Comparison of ENCODE assay signal across 1 cellular context in genomic region chr15:69059170-69059943, GRCh38.
A peak's percentile ranks its signal among the peaks of the same experiment; 100 is the strongest.
TF ChIP-seq lines count a peak whose summit lies in the region.

No MANE protein-coding gene starts in this region.

TF ChIP-seq in GM12878, 131 proteins besides CTCF, POLR2A, EP300 and RAD21 (continued from another document):
- TF ChIP-seq ZBTB4 (CRISPR knock-in tag; IDR thresholded peaks at IDR 0.05) (no peak), ZNF207 (IDR thresholded peaks at IDR 0.05; ENCODE audit: borderline replicate concordance) (no peak), SMC3 (IDR thresholded peaks at IDR 0.05; ENCODE audit: borderline replicate concordance, low read length) (peak; percentile 96), IRF3 (IDR thresholded peaks at IDR 0.05) (no peak), ATF7 (IDR thresholded peaks at IDR 0.05; ENCODE audit: low read depth) (no peak), MYC (IDR thresholded peaks at IDR 0.05; ENCODE audit: insufficient read depth, insufficient read length, insufficient replicate concordance, low read length, severe bottlenecking) (no peak), BACH1 (IDR thresholded peaks at IDR 0.05; ENCODE audit: borderline replicate concordance) (no peak), NR2C1 (IDR thresholded peaks at IDR 0.05) (no peak), PAX8 (IDR thresholded peaks at IDR 0.05) (no peak)
- TF ChIP-seq, protein P1, sequence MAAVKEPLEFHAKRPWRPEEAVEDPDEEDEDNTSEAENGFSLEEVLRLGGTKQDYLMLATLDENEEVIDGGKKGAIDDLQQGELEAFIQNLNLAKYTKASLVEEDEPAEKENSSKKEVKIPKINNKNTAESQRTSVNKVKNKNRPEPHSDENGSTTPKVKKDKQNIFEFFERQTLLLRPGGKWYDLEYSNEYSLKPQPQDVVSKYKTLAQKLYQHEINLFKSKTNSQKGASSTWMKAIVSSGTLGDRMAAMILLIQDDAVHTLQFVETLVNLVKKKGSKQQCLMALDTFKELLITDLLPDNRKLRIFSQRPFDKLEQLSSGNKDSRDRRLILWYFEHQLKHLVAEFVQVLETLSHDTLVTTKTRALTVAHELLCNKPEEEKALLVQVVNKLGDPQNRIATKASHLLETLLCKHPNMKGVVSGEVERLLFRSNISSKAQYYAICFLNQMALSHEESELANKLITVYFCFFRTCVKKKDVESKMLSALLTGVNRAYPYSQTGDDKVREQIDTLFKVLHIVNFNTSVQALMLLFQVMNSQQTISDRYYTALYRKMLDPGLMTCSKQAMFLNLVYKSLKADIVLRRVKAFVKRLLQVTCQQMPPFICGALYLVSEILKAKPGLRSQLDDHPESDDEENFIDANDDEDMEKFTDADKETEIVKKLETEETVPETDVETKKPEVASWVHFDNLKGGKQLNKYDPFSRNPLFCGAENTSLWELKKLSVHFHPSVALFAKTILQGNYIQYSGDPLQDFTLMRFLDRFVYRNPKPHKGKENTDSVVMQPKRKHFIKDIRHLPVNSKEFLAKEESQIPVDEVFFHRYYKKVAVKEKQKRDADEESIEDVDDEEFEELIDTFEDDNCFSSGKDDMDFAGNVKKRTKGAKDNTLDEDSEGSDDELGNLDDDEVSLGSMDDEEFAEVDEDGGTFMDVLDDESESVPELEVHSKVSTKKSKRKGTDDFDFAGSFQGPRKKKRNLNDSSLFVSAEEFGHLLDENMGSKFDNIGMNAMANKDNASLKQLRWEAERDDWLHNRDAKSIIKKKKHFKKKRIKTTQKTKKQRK (IDR thresholded peaks at IDR 0.05; ENCODE audit: low read depth, low read length), result no peak
